24 cellular contexts compared by ENCODE assay signal in the genomic region with DNA sequence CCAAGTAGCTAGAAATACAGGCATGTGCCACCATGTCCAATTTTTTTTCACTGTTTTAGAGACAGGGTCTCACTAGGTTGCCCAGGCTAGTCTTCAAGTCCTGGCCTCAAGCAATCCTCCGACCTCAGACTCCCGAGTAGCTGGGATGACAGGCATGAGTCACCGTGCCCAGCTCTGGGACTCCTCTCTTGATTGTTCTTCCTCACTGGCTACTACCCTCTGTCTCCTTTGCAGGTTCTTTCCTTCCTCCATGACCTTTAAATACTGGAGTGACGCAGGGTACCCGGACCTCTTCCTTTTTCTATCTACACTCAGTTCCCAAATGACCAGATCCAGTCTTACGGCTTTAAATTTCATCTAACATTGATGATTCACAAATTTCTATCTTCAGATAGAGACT. TPM values are rescaled to one million over a fixed set of nuclear protein-coding genes. Genes with fewer than 3 reads are reported as not detected.
DNase-seq lines count a peak whose midpoint lies in the region; ATAC-seq and TF ChIP-seq lines count a peak whose summit lies in the region.
"Had no signal": no experiment of that assay in that cellular context is flagged by ENCODE, and none has a peak within 500 bp of the region (broad histone marks: within the 10 kb centered on the region; RNA-seq: fewer than 3 reads in every experiment).

No MANE protein-coding gene starts in this region.

- intact Hi-C loops in adrenal gland (cut with DNase I) (no loop called here), lower lobe of right lung (cut with DNase I) (no loop called here), spleen (cut with DNase I; ENCODE audit: low total_unique reads) (no loop called here)

- WGBS in adrenal gland, 4 donors: 43 to 59% (median 48%) methylated on average over 6 of the region's 6 CpGs
- 72 to 86% (median 80%) methylated on average over 6 of the region's 6 CpGs for WGBS in spleen, 5 donors

- H3K27me3 ChIP-seq in adrenal gland (no peaks in the 10 kb centered on the region), lower lobe of right lung (ENCODE audit: low read depth) (no peaks in the 10 kb centered on the region), spleen (replicated peaks in 1 of 7) (no peaks in the 10 kb centered on the region)
- H3K27me3 ChIP-seq: BLaER1 treated with 17β-estradiol and CSF1 and Interleukin-3, amounts not matched to agents 10 nM and 100 nM; colonic mucosa; Peyer's patch; suprapubic skin; vagina had no signal

- H3K9me3 ChIP-seq in adrenal gland (replicated peaks in 1 of 3) (no peaks in the 10 kb centered on the region), lower lobe of right lung (no peaks in the 10 kb centered on the region), spleen (no peaks in the 10 kb centered on the region)
- H3K9me3 ChIP-seq: BLaER1 treated with 17β-estradiol and CSF1 and Interleukin-3, amounts not matched to agents 10 nM and 100 nM; colonic mucosa; Peyer's patch; prostate gland; suprapubic skin; vagina had no signal

- H3K36me3 ChIP-seq in adrenal gland (replicated peaks in 1 of 2) (no peaks in the 10 kb centered on the region), lower lobe of right lung (no peaks in the 10 kb centered on the region), spleen (no peaks in the 10 kb centered on the region)
- H3K36me3 ChIP-seq: colonic mucosa, Peyer's patch, prostate gland, suprapubic skin, vagina had no signal

- TF ChIP-seq POLR2A in adrenal gland (IDR thresholded peaks at IDR 0.05) (no peak), spleen (IDR thresholded peaks at IDR 0.05) (no peak)

- TF ChIP-seq CTCF in adrenal gland (IDR thresholded peaks at IDR 0.05) (no peak), lower lobe of right lung (IDR thresholded peaks at IDR 0.05) (no peak), spleen (IDR thresholded peaks at IDR 0.05 in 8 of 11, conservative IDR thresholded peaks at IDR 0.05 in 3 of 11) (no peak)

- H3K4me3 ChIP-seq in adrenal gland (no peak overlapping the region), lower lobe of right lung (no peak overlapping the region), spleen (no peak overlapping the region)
- H3K4me3 ChIP-seq: BLaER1 treated with 17β-estradiol and CSF1 and Interleukin-3, amounts not matched to agents 10 nM and 100 nM; colonic mucosa; Peyer's patch; prostate gland; suprapubic skin; vagina had no signal

- DNase-seq in CD1c-positive myeloid dendritic cell (ENCODE audit: extremely low spot score): peak; percentile 68
- DNase-seq in M059J (ENCODE audit: low read depth): peak; percentile 47
- peak in 4 of 7 donors; percentile 20 to 47 (median 40) for DNase-seq in adrenal gland
- no peak for DNase-seq in lower lobe of right lung
- DNase-seq in spleen: no peak
- no peak for DNase-seq in GM19240 (ENCODE audit: insufficient read length, low spot score)
- DNase-seq: ACHN; activated CD4-positive, alpha-beta T cell treated with anti-CD3 and anti-CD28 coated beads, Interleukin-2, amount 50 U/mL, for 48 hours; activated effector memory CD4-positive, alpha-beta T cell treated with Interleukin-2 at 50 U/mL for 16 hours; activated naive CD8-positive, alpha-beta T cell treated with anti-CD3 and anti-CD28 coated beads, Interleukin-2, amount 50 U/mL, for 24 hours; colonic mucosa; KBM-7; NCI-H1105 treated with DMSO at 0.1 percent for 48 hours; NCI-H510A treated with DMSO at 0.1 percent for 48 hours; NK-92 treated with Interleukin-12 subunit alpha and Interleukin-12 subunit beta, amount 100 ng/mL, for 24 hours; Peyer's patch; stimulated activated CD4-positive, alpha-beta T cell treated with anti-CD3 and anti-CD28 coated beads, Interleukin-1b, Interleukin-23, amount 100 ng/mL, for 48 hours; T-helper 2 cell had no signal

- H3K4me1 ChIP-seq in adrenal gland (replicated peaks in 1 of 2) (peaks cover 14 to 41% of the 10 kb centered on the region in 2 donors), lower lobe of right lung (peaks cover 40% of the 10 kb centered on the region), spleen (peaks cover 16 to 100% (median 51%) of the 10 kb centered on the region in 6 donors)
- H3K4me1 ChIP-seq: colonic mucosa, prostate gland had no signal

- H3K27ac ChIP-seq in adrenal gland (peak overlapping the region in 1 of 5 donors; percentile 38), lower lobe of right lung (no peak overlapping the region), spleen (peak overlapping the region in 2 of 8 donors; percentile 4 to 10)
- H3K27ac ChIP-seq: colonic mucosa, Peyer's patch, prostate gland, suprapubic skin, vagina had no signal

- ATAC-seq in lower lobe of right lung: peak; percentile 52 to 63
- no peak for ATAC-seq in HG03342 (IDR thresholded peaks at IDR 0.05; ENCODE audit: unreplicated experiment)
- no peak for ATAC-seq in HG02938 (IDR thresholded peaks at IDR 0.05; ENCODE audit: unreplicated experiment)
- ATAC-seq: activated naive CD8-positive, alpha-beta T cell treated with anti-CD3 and anti-CD28 coated beads, Interleukin-2, amount 50 U/mL, for 24 hours had no signal

RNA-seq across cellular contexts. Expression of gene ASH1L, which starts 34.9 kb away (rescaled TPM):
- 12.4 and 23.4 TPM in 2 replicates for total RNA-seq in M059J (2014; rRNA removed; shearing (Covaris generic))
- total RNA-seq in adrenal gland: 10 to 100 TPM; 38.8 to 59.3 (median 49.1) TPM
- 10 to 100 TPM in 1 of 3 donors, 1 to 10 TPM in 2; 3.7 to 33.4 (median 9.2) TPM for polyA plus RNA-seq in adrenal gland
- total RNA-seq in lower lobe of right lung: 59.8 TPM
- 10 to 100 TPM; 61.8 to 89.8 (median 75.5) TPM for total RNA-seq in spleen
- 1 to 10 TPM; 2.5 to 6.6 (median 3.1) TPM for polyA plus RNA-seq in spleen

Comparison
In these comparisons a context has a peak if more than half of its experiments do, and no peak if none do; other contexts are left out.
1. DNase-seq: peak in CD1c-positive myeloid dendritic cell (single experiment), M059J (single experiment) and adrenal gland (4 of 7); none in lower lobe of right lung (single experiment), spleen (single experiment) and GM19240 (single experiment).
2. ATAC-seq: peak in lower lobe of right lung (2 of 2); none in HG03342 (single experiment) and HG02938 (single experiment).